In the genomic region with DNA sequence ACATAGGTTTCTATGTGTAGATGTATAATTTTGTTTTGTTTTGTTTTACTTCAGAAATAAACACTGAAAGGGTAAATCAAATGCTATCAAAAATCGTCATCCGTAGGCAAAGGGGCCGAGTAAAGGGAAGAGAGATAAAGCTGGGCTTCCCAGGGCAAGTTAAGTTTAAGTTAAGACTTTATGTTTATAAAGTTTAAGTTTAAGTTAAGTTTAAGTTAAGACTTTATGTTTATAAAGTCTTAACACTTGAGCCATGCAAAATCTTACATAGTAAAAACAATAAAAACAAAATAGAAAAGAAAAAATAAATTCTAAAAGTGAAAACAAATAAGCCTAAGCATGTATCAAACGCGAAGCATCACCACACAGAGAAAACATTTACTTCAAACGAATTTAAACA, we compare ENCODE assay signal across 35 cellular contexts.
"Had no signal": no experiment of that assay in that cellular context is flagged by ENCODE, and none has a peak within 500 bp of the region (broad histone marks: within the 10 kb centered on the region; RNA-seq: fewer than 3 reads in every experiment).

No MANE protein-coding gene starts in this region.

- H3K9me3 ChIP-seq: MG63 had no signal

- H3K4me3 ChIP-seq: MG63 had no signal

- H3K27me3 ChIP-seq: MG63 had no signal

- DNase-seq: Karpas-422, Kasumi-1, MG63, MM.1S, MV-4-11, NCI-H1048, NCI-H1092, NCI-H1092 treated with DMSO at 0.1 percent for 48 hours, NCI-H1105, NCI-H1105 treated with DMSO at 0.1 percent for 48 hours, NCI-H1417, NCI-H1417 treated with DMSO at 0.1 percent for 48 hours, NCI-H1436, NCI-H1436 treated with DMSO at 0.1 percent for 48 hours, NCI-H146, NCI-H1694, NCI-H1694 treated with DMSO at 0.1 percent for 48 hours, NCI-H187, NCI-H187 treated with DMSO at 0.1 percent for 48 hours, NCI-H1930, NCI-H2029, NCI-H2029 treated with DMSO at 0.1 percent for 48 hours, NCI-H2081, NCI-H2081 treated with DMSO at 0.1 percent for 48 hours, NCI-H2107, NCI-H2171, NCI-H2171 treated with DMSO at 0.1 percent for 48 hours, NCI-H2227 treated with DMSO at 0.1 percent for 48 hours, NCI-H226, NCI-H345, NCI-H446, NCI-H446 treated with DMSO at 0.1 percent for 48 hours, NCI-H510A, NCI-H510A treated with DMSO at 0.1 percent for 48 hours, NCI-H524 had no signal

- H3K36me3 ChIP-seq: MG63 had no signal
